ENCODE assay signal across 29 cellular contexts in genomic region chr2:119548516-119549120, GRCh38. TPM values are rescaled to one million over a fixed set of nuclear protein-coding genes. Genes with fewer than 3 reads are reported as not detected.
"Had no signal": no experiment of that assay in that cellular context is flagged by ENCODE, and none has a peak within 500 bp of the region (broad histone marks: within the 10 kb centered on the region; RNA-seq: fewer than 3 reads in every experiment).

No MANE protein-coding gene starts in this region.

- H3K4me1 ChIP-seq: breast epithelium, colonic mucosa had no signal

- H3K4me2 ChIP-seq: neural progenitor cell had no signal

- H3K27ac Mint-ChIP-seq: activated B cell treated with CpG ODN at 0.5 μM for 24 hours; activated naive CD8-positive, alpha-beta T cell treated with anti-CD3 and anti-CD28 coated beads for 36 hours; activated T-helper 2 cell treated with anti-CD3 and anti-CD28 coated beads, Interferon-gamma antibody, Interleukin-2, Interleukin-4, amounts not matched to agents 10 μg/mL and 5 μg/mL and 100 μg/mL, durations not matched to agents 14 hours and 24 hours and 36 hours; naive thymus-derived CD4-positive, alpha-beta T cell; neural progenitor cell; T-helper 1 cell treated with Interleukin-12 subunit alpha and Interleukin-12 subunit beta and Interleukin-4 antibody, amounts not matched to agents 30 μg/mL and 1 μg/mL, for 36 hours had no signal

- DNase-seq: activated B cell treated with CpG ODN at 0.5 μM for 24 hours; activated CD4-positive, alpha-beta T cell treated with anti-CD3 and anti-CD28 coated beads for 4 hours; activated CD4-positive, alpha-beta T cell treated with anti-CD3 and anti-CD28 coated beads, Interleukin-2, amount 50 U/mL, for 48 hours; activated CD8-positive, alpha-beta memory T cell treated with anti-CD3 and anti-CD28 coated beads, Interleukin-2, amount 50 U/mL, for 48 hours; activated naive CD4-positive, alpha-beta T cell; activated naive CD8-positive, alpha-beta T cell treated with anti-CD3 and anti-CD28 coated beads for 36 hours; activated T-cell treated with anti-CD3 and anti-CD28 coated beads, Interleukin-2, amount 50 U/mL, for 4 hours; colonic mucosa; heart left ventricle; left ventricle myocardium inferior; naive thymus-derived CD4-positive, alpha-beta T cell; retina; spleen; stimulated activated CD4-positive, alpha-beta T cell treated with anti-CD3 and anti-CD28 coated beads, Interleukin-4, amount 100 ng/mL, for 24 hours; stimulated activated naive CD4-positive, alpha-beta T cell treated with Interleukin-2 at 50 U/mL for 16 hours; T1000; upper lobe of left lung had no signal

- H2AFZ ChIP-seq: neural progenitor cell had no signal

- H3K36me3 ChIP-seq: breast epithelium, colonic mucosa, esophagus muscularis mucosa, heart left ventricle, left ventricle myocardium inferior, neural progenitor cell, spleen, upper lobe of left lung had no signal

- H3K36me3 Mint-ChIP-seq: activated naive CD8-positive, alpha-beta T cell treated with anti-CD3 and anti-CD28 coated beads for 36 hours; naive thymus-derived CD4-positive, alpha-beta T cell had no signal

- H3K9me3 ChIP-seq: breast epithelium, colonic mucosa, esophagus muscularis mucosa, heart left ventricle, left ventricle myocardium inferior, spleen, upper lobe of left lung had no signal

- H3K4me3 ChIP-seq: breast epithelium, colonic mucosa, dorsolateral prefrontal cortex, esophagus muscularis mucosa, heart left ventricle, left ventricle myocardium inferior, neural progenitor cell, spleen, upper lobe of left lung had no signal

- H3K27ac ChIP-seq: breast epithelium, colonic mucosa, esophagus muscularis mucosa, heart left ventricle, left ventricle myocardium inferior, neural progenitor cell, spleen had no signal

- H3K4me3 Mint-ChIP-seq: activated B cell treated with CpG ODN at 0.5 μM for 24 hours; activated naive CD8-positive, alpha-beta T cell treated with anti-CD3 and anti-CD28 coated beads for 36 hours; activated T-cell treated with anti-CD3 and anti-CD28 coated beads, Interleukin-2, amount 50 U/mL, for 4 hours; naive thymus-derived CD4-positive, alpha-beta T cell; neural progenitor cell; T-helper 1 cell treated with Interleukin-12 subunit alpha and Interleukin-12 subunit beta and Interleukin-4 antibody, amounts not matched to agents 30 μg/mL and 1 μg/mL, for 36 hours had no signal

- H3K9me3 Mint-ChIP-seq: activated B cell treated with CpG ODN at 0.5 μM for 24 hours; activated naive CD8-positive, alpha-beta T cell treated with anti-CD3 and anti-CD28 coated beads for 36 hours; activated T-cell treated with anti-CD3 and anti-CD28 coated beads, Interleukin-2, amount 50 U/mL, for 4 hours; activated T-helper 2 cell treated with anti-CD3 and anti-CD28 coated beads, Interferon-gamma antibody, Interleukin-2, Interleukin-4, amounts not matched to agents 10 μg/mL and 5 μg/mL and 100 μg/mL, durations not matched to agents 14 hours and 24 hours and 36 hours; T-helper 1 cell treated with Interleukin-12 subunit alpha and Interleukin-12 subunit beta and Interleukin-4 antibody, amounts not matched to agents 30 μg/mL and 1 μg/mL, for 36 hours had no signal

- ATAC-seq: activated T-cell treated with anti-CD3 and anti-CD28 coated beads, Interleukin-2, amount 50 U/mL, for 4 hours; heart left ventricle; naive thymus-derived CD4-positive, alpha-beta T cell had no signal

- H3K27me3 ChIP-seq: breast epithelium, colonic mucosa, dorsolateral prefrontal cortex had no signal

RNA-seq across cellular contexts. Expression of gene CFAP221, which starts 4.4 kb away (rescaled TPM):
- total RNA-seq: activated B cell treated with CpG ODN at 0.5 μM for 24 hours; activated CD8-positive, alpha-beta memory T cell treated with anti-CD3 and anti-CD28 coated beads for 36 hours; activated naive CD8-positive, alpha-beta T cell treated with anti-CD3 and anti-CD28 coated beads for 36 hours; activated T-cell treated with anti-CD3 and anti-CD28 coated beads, Interleukin-2, amount 50 U/mL, for 4 hours; activated T-helper 2 cell treated with anti-CD3 and anti-CD28 coated beads, Interferon-gamma antibody, Interleukin-2, Interleukin-4, amounts not matched to agents 10 μg/mL and 5 μg/mL and 100 μg/mL, durations not matched to agents 14 hours and 24 hours and 36 hours; colonic mucosa; lung microvascular endothelial cell; naive thymus-derived CD4-positive, alpha-beta T cell had no signal
- polyA plus RNA-seq: keratinocyte; naive thymus-derived CD4-positive, alpha-beta T cell had no signal

RNA-seq across cellular contexts. Expression of gene SCTR, which starts 24.3 kb away (rescaled TPM):
- total RNA-seq: activated B cell treated with CpG ODN at 0.5 μM for 24 hours; activated CD8-positive, alpha-beta memory T cell treated with anti-CD3 and anti-CD28 coated beads for 36 hours; activated naive CD8-positive, alpha-beta T cell treated with anti-CD3 and anti-CD28 coated beads for 36 hours; activated T-cell treated with anti-CD3 and anti-CD28 coated beads, Interleukin-2, amount 50 U/mL, for 4 hours; activated T-helper 2 cell treated with anti-CD3 and anti-CD28 coated beads, Interferon-gamma antibody, Interleukin-2, Interleukin-4, amounts not matched to agents 10 μg/mL and 5 μg/mL and 100 μg/mL, durations not matched to agents 14 hours and 24 hours and 36 hours; astrocyte; breast epithelium; esophagus muscularis mucosa; lung microvascular endothelial cell; naive thymus-derived CD4-positive, alpha-beta T cell; omental fat pad; posterior vena cava had no signal
- polyA plus RNA-seq: keratinocyte; naive thymus-derived CD4-positive, alpha-beta T cell had no signal
